In the genomic region with DNA sequence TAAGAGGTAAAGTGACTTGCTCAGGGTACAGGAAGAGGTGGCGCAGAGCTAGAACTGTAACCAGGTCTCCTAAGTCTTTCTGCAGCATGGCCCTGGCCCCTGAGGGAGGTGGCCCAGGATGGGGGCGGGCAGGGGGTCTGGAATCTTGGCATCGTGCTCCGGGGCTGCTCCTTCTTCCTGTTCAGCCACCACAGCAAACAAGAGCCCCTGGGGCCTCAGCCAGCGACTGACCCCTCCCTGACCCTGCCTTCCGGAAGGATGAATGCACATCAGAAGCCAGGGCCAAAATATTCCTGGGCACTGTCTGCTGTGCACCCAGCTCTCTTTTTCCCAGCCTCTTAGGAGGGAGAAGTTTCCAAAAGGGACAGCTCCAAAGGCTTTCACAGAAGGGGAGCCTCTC, we compare ENCODE assay signal across 14 cellular contexts.
DNase-seq lines count a peak whose midpoint lies in the region; ATAC-seq, FAIRE-seq and TF ChIP-seq lines count a peak whose summit lies in the region.
"Had no signal": no experiment of that assay in that cellular context is flagged by ENCODE, and none has a peak within 500 bp of the region (broad histone marks: within the 10 kb centered on the region; RNA-seq: fewer than 3 reads in every experiment).

No MANE protein-coding gene starts in this region.

- no peak overlapping the region for H3K4me3 Mint-ChIP-seq in nephron progenitor cell
- H3K4me3 Mint-ChIP-seq: activated naive CD8-positive, alpha-beta T cell treated with anti-CD3 and anti-CD28 coated beads, Interleukin-2, amount 50 U/mL, for 24 hours; activated T-cell treated with anti-CD3 and anti-CD28 coated beads, Interleukin-2, amount 50 U/mL, for 72 hours; stimulated activated naive CD8-positive, alpha-beta T cell treated with anti-CD3 and anti-CD28 coated beads, Interleukin-15, Interleukin-2, amounts not matched to agents 100 ng/mL and 50 ng/mL, for 24 hours had no signal

- DNase-seq in EH (ENCODE audit: low read depth) (peak; percentile 72), NCI-H226 (peak; percentile 18), endothelial cell of umbilical vein (ENCODE audit: low read depth, low spot score) (peak; percentile 44), nephron progenitor cell (peak; percentile 26), midbrain (lab: John Stamatoyannopoulos, UW) (no peak), NCI-H2196 (lab: John Stamatoyannopoulos, UW; ENCODE audit: unreplicated experiment) (no peak)
- DNase-seq: activated CD4-positive, alpha-beta T cell treated with anti-CD3 and anti-CD28 coated beads, Interleukin-2, amount 50 U/mL, for 48 hours; activated naive CD8-positive, alpha-beta T cell treated with anti-CD3 and anti-CD28 coated beads, Interleukin-2, amount 50 U/mL, for 24 hours; activated T-cell treated with anti-CD3 and anti-CD28 coated beads, Interleukin-2, amount 50 U/mL, for 72 hours; erythroblast; NCI-H146 had no signal

- no peak for TF ChIP-seq POLR2A in endothelial cell of umbilical vein (IDR thresholded peaks at IDR 0.05; ENCODE audit: low read depth, low read length)

- POLR2A ChIA-PET in endothelial cell of umbilical vein (lab: Charles Lee) = no interaction called here

- BruUV-seq in endothelial cell of umbilical vein (replicated peaks; lab: Mats Ljungman, UMichigan) = no TSS peak

- no peaks in the 10 kb centered on the region for H3K9me3 ChIP-seq in endothelial cell of umbilical vein (replicated peaks; ENCODE audit: control insufficient read depth, insufficient read depth, low read length)

- peaks cover 5% of the 10 kb centered on the region for H3K27me3 Mint-ChIP-seq in nephron progenitor cell (ENCODE audit: low read depth, poor library complexity)
- H3K27me3 Mint-ChIP-seq: activated naive CD8-positive, alpha-beta T cell treated with anti-CD3 and anti-CD28 coated beads, Interleukin-2, amount 50 U/mL, for 24 hours had no signal

- no peak overlapping the region for H2AFZ ChIP-seq in endothelial cell of umbilical vein (ENCODE audit: low read depth, low read length)

- no peak overlapping the region for H3K9ac ChIP-seq in endothelial cell of umbilical vein (replicated peaks; ENCODE audit: extremely low read depth, insufficient read depth, low read length)

- no peak for TF ChIP-seq CTCF in endothelial cell of umbilical vein (IDR thresholded peaks at IDR 0.05; ENCODE audit: extremely low read depth in 1 of 2, insufficient read depth in 1 of 2, low read depth in 1 of 2, low read length in 2 of 2)
- no peak for TF ChIP-seq CTCF in nephron progenitor cell (IDR thresholded peaks at IDR 0.05)

- peak; percentile 88 for FAIRE-seq in endothelial cell of umbilical vein (lab: Jason Lieb, UNC)
- FAIRE-seq: colon had no signal

- no peaks in the 10 kb centered on the region for H3K9me3 Mint-ChIP-seq in nephron progenitor cell
- H3K9me3 Mint-ChIP-seq: activated naive CD8-positive, alpha-beta T cell treated with anti-CD3 and anti-CD28 coated beads, Interleukin-2, amount 50 U/mL, for 24 hours; activated T-cell treated with anti-CD3 and anti-CD28 coated beads, Interleukin-2, amount 50 U/mL, for 72 hours; stimulated activated naive CD8-positive, alpha-beta T cell treated with anti-CD3 and anti-CD28 coated beads, Interleukin-15, Interleukin-2, amounts not matched to agents 100 ng/mL and 50 ng/mL, for 24 hours had no signal

- dilution Hi-C loops in endothelial cell of umbilical vein (cut with MboI; ENCODE audit: extremely low pct_ligation_motif_present, low sequenced_read_pairs) = no loop called here

- CTCF ChIA-PET in endothelial cell of umbilical vein (lab: Charles Lee) = interaction anchor here (1.1 to 1.6 kb wide), 4 partner anchors 8 to 134 kb away, joined by 3 to 8 read pairs (median 4); no protein-coding TSS in a partner anchor

- H3K4me2 ChIP-seq in endothelial cell of umbilical vein (ENCODE audit: insufficient read depth, low read length) = peak overlapping the region; percentile 53

- peak overlapping the region; percentile 58 for H3K27ac ChIP-seq in endothelial cell of umbilical vein (ENCODE audit: insufficient read depth, low read depth, low read length)

- H3K36me3 ChIP-seq in endothelial cell of umbilical vein (ENCODE audit: control insufficient read depth in 2 of 2, extremely low read depth in 1 of 2, insufficient read depth in 2 of 2, low read length in 2 of 2) = no peaks in the 10 kb centered on the region

- H3K27ac Mint-ChIP-seq in nephron progenitor cell = peak overlapping the region; percentile 61
- H3K27ac Mint-ChIP-seq: activated naive CD8-positive, alpha-beta T cell treated with anti-CD3 and anti-CD28 coated beads, Interleukin-2, amount 50 U/mL, for 24 hours; activated T-cell treated with anti-CD3 and anti-CD28 coated beads, Interleukin-2, amount 50 U/mL, for 72 hours; stimulated activated naive CD8-positive, alpha-beta T cell treated with anti-CD3 and anti-CD28 coated beads, Interleukin-15, Interleukin-2, amounts not matched to agents 100 ng/mL and 50 ng/mL, for 24 hours had no signal

- intact Hi-C loops in endothelial cell of umbilical vein (cut with micrococcal nuclease) = loop anchor here (1.0 kb wide), 1 partner anchor 14 kb away; no protein-coding TSS in a partner anchor

- no peaks in the 10 kb centered on the region for H3K79me2 ChIP-seq in endothelial cell of umbilical vein (ENCODE audit: control insufficient read depth, insufficient read depth, low read length)

- no peak for ATAC-seq in GM18519 (IDR thresholded peaks at IDR 0.05; ENCODE audit: low FRiP score, unreplicated experiment)
- ATAC-seq: activated naive CD8-positive, alpha-beta T cell treated with anti-CD3 and anti-CD28 coated beads, Interleukin-2, amount 50 U/mL, for 24 hours; activated T-cell treated with anti-CD3 and anti-CD28 coated beads, Interleukin-2, amount 50 U/mL, for 72 hours had no signal

- H3K4me3 ChIP-seq in endothelial cell of umbilical vein (replicated peaks in 1 of 3; ENCODE audit: insufficient read depth in 1 of 3, low read depth in 1 of 3, low read length in 3 of 3) = no peak overlapping the region

- no peaks in the 10 kb centered on the region for H4K20me1 ChIP-seq in endothelial cell of umbilical vein (replicated peaks; ENCODE audit: control insufficient read depth, extremely low read depth, insufficient read depth, low read length)

- no peaks in the 10 kb centered on the region for H3K27me3 ChIP-seq in endothelial cell of umbilical vein (ENCODE audit: control insufficient read depth in 2 of 2, insufficient read depth in 2 of 2, low read length in 2 of 2)

- no peaks in the 10 kb centered on the region for H3K9me1 ChIP-seq in endothelial cell of umbilical vein (replicated peaks; ENCODE audit: control insufficient read depth, extremely low read depth, insufficient read depth, low read length)

- H3K4me1 Mint-ChIP-seq in nephron progenitor cell = peaks cover 7% of the 10 kb centered on the region
- H3K4me1 Mint-ChIP-seq: activated naive CD8-positive, alpha-beta T cell treated with anti-CD3 and anti-CD28 coated beads, Interleukin-2, amount 50 U/mL, for 24 hours had no signal

- no peaks in the 10 kb centered on the region for H3K36me3 Mint-ChIP-seq in nephron progenitor cell (ENCODE audit: low read depth)

- peaks cover 45% of the 10 kb centered on the region for H3K4me1 ChIP-seq in endothelial cell of umbilical vein (ENCODE audit: control insufficient read depth, extremely low read depth, insufficient read depth, low read length)

TF ChIP-seq in endothelial cell of umbilical vein, 7 proteins besides CTCF, POLR2A, EP300 and RAD21:
- TF ChIP-seq MYC (IDR thresholded peaks at IDR 0.05; ENCODE audit: low read depth, low read length) (no peak), POLR2AphosphoS5 (IDR thresholded peaks at IDR 0.05; ENCODE audit: insufficient read depth, low read depth, low read length) (peak; percentile 76), FOS (IDR thresholded peaks at IDR 0.05; ENCODE audit: borderline replicate concordance, insufficient read depth, low read length) (peak; percentile 26)

Comparison
In these comparisons a context has a peak if more than half of its experiments do, and no peak if none do; other contexts are left out.
1. DNase-seq: peak in EH (single experiment), NCI-H226 (single experiment), endothelial cell of umbilical vein (single experiment) and nephron progenitor cell (single experiment); none in midbrain (single experiment) and NCI-H2196 (single experiment).